Comparison of ENCODE assay signal across 14 cellular contexts in genomic region chr1:232766904-232767303, GRCh38. TPM values are rescaled to one million over a fixed set of nuclear protein-coding genes. Genes with fewer than 3 reads are reported as not detected.
A peak's percentile ranks its signal among the peaks of the same experiment; 100 is the strongest.
DNase-seq lines count a peak whose midpoint lies in the region; TF ChIP-seq lines count a peak whose summit lies in the region.
"Had no signal": no experiment of that assay in that cellular context is flagged by ENCODE, and none has a peak within 500 bp of the region (broad histone marks: within the 10 kb centered on the region; RNA-seq: fewer than 3 reads in every experiment).

No MANE protein-coding gene starts in this region.

- no peak overlapping the region for H3K9ac ChIP-seq in duodenal mucosa (ENCODE audit: low read depth in 1 of 2, low read length in 2 of 2)
- no peak overlapping the region for H3K9ac ChIP-seq in rectal smooth muscle tissue (ENCODE audit: low read length)

- H3K27ac ChIP-seq in right atrium auricular region (peak overlapping the region; percentile 5 to 72), duodenal mucosa (ENCODE audit: low read depth, low read length) (peak overlapping the region; percentile 16), rectal smooth muscle tissue (ENCODE audit: low read depth, low read length) (peak overlapping the region; percentile 83)
- H3K27ac ChIP-seq: foreskin keratinocyte had no signal

- H3K27me3 ChIP-seq in right atrium auricular region (no peaks in the 10 kb centered on the region), duodenal mucosa (ENCODE audit: control insufficient read depth in 1 of 2, insufficient read depth in 2 of 2, low read length in 2 of 2) (no peaks in the 10 kb centered on the region), rectal smooth muscle tissue (ENCODE audit: control insufficient read depth, insufficient read depth, low read length) (no peaks in the 10 kb centered on the region)

- intact Hi-C loops in cardiac septum (cut with DNase I): no loop called here

- no peak for DNase-seq in right atrium auricular region (ENCODE audit: low spot score)
- no peak for DNase-seq in cardiac septum (ENCODE audit: low spot score)
- no peak for DNase-seq in nucleus accumbens (lab: John Stamatoyannopoulos, UW)
- DNase-seq in SHP77 (lab: John Stamatoyannopoulos, UW): no peak
- DNase-seq in GM19238 (ENCODE audit: insufficient read length, low spot score): no peak
- DNase-seq in NCI-H526 treated with DMSO at 0.1 percent for 48 hours (lab: John Stamatoyannopoulos, UW): no peak
- DNase-seq: activated CD8-positive, alpha-beta memory T cell treated with anti-CD3 and anti-CD28 coated beads for 24 hours; COR-L47; effector memory CD4-positive, alpha-beta T cell; GF-D8; NCI-H1048 had no signal

- H3K9me3 ChIP-seq in right atrium auricular region (no peaks in the 10 kb centered on the region), duodenal mucosa (ENCODE audit: control insufficient read depth in 1 of 2, low read length in 2 of 2) (peaks cover 0 to 12% of the 10 kb centered on the region in 2 donors)

- H3K36me3 ChIP-seq in right atrium auricular region (no peaks in the 10 kb centered on the region), duodenal mucosa (ENCODE audit: control insufficient read depth in 1 of 2, insufficient read depth in 2 of 2, low read length in 2 of 2) (no peaks in the 10 kb centered on the region), rectal smooth muscle tissue (ENCODE audit: control insufficient read depth, insufficient read depth, low read length) (no peaks in the 10 kb centered on the region)

- TF ChIP-seq CTCF in right atrium auricular region (IDR thresholded peaks at IDR 0.05): no peak

- H3K4me3 ChIP-seq in right atrium auricular region (no peak overlapping the region), duodenal mucosa (ENCODE audit: low read depth in 1 of 2, low read length in 2 of 2) (no peak overlapping the region), rectal smooth muscle tissue (ENCODE audit: low read length) (no peak overlapping the region)

- H3K4me1 ChIP-seq in right atrium auricular region: peaks cover 0 to 4% of the 10 kb centered on the region in 2 donors
- peaks cover 31 to 41% of the 10 kb centered on the region in 2 donors for H3K4me1 ChIP-seq in duodenal mucosa (ENCODE audit: control insufficient read depth in 1 of 2, insufficient read depth in 2 of 2, low read length in 2 of 2)
- H3K4me1 ChIP-seq in rectal smooth muscle tissue (ENCODE audit: control insufficient read depth, insufficient read depth, low read length): peaks cover 25% of the 10 kb centered on the region

RNA-seq across cellular contexts. Expression of gene MAP10, which starts 38.3 kb away (rescaled TPM):
- total RNA-seq in right atrium auricular region: 1 to 10 TPM; 2.1 to 3.2 TPM
- 2.3 TPM for total RNA-seq in cardiac septum

Comparison
In these comparisons a context has a peak if more than half of its experiments do, and no peak if none do; other contexts are left out.
1. H3K27ac ChIP-seq: peak in every context shown above with its lines; median percentile 83 in rectal smooth muscle tissue; 38 in right atrium auricular region; 16 in duodenal mucosa.